In the genomic region with DNA sequence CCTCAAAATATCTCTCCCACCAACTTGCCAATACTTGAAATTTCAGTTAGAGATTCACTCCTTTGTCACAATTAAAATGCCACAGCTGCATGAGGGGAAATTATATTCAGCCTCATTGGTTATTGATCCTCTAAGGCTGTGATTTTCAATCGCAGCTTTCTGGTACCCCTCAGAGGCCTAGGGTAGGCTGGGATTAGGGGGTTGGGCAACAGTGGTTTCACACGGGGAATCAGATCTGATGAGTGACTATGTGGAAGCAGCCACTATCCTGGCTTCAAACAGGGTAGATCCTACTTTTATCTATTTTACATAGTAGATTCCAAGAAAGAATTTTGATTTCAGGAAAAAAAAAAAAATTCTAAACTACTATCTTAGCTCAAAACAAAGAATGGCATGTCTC, we compare ENCODE assay signal across 27 cellular contexts.
"Had no signal": no experiment of that assay in that cellular context is flagged by ENCODE, and none has a peak within 500 bp of the region (broad histone marks: within the 10 kb centered on the region; RNA-seq: fewer than 3 reads in every experiment).

No MANE protein-coding gene starts in this region.

- H3K4me1 ChIP-seq: parathyroid adenoma, psoas muscle, right lobe of liver, sigmoid colon, stomach, thyroid gland, tibial nerve, upper lobe of left lung, vagina had no signal

- H3K4me3 Mint-ChIP-seq: natural killer cell; nephron; stimulated activated effector memory CD8-positive, alpha-beta T cell treated with anti-CD3 and anti-CD28 coated beads, Interleukin-12 subunit alpha, Interleukin-12 subunit beta, amount 100 ng/mL, for 72 hours; stimulated activated naive B cell treated with anti-CD40 and anti-IgM and Interleukin-4, amounts not matched to agents 10 μg/mL and 1 μg/mL and 100 μg/mL, for 72 hours; stimulated activated naive CD8-positive, alpha-beta T cell treated with anti-CD3 and anti-CD28 coated beads, Interleukin-15, Interleukin-2, amounts not matched to agents 100 ng/mL and 50 ng/mL, for 24 hours had no signal

- DNase-seq: natural killer cell; occipital lobe; ovary; posterior cingulate gyrus; psoas muscle; right cardiac atrium; right lobe of liver; sigmoid colon; small intestine; stimulated activated CD4-positive, alpha-beta T cell treated with anti-CD3 and anti-CD28 coated beads, Interleukin-15, amount 100 ng/mL, for 24 hours; stimulated activated CD4-positive, alpha-beta T cell treated with anti-CD3 and anti-CD28 coated beads, Interleukin-2, amount 100 ng/mL, for 24 hours; stimulated activated CD4-positive, alpha-beta T cell treated with anti-CD3 and anti-CD28 coated beads, Interleukin-2, amount 100 ng/mL, for 48 hours; stimulated activated CD4-positive, alpha-beta T cell treated with anti-CD3 and anti-CD28 coated beads, Interleukin-4, amount 100 ng/mL, for 24 hours; stimulated activated naive B cell treated with anti-CD40 and anti-IgM and Interleukin-4, amounts not matched to agents 10 μg/mL and 1 μg/mL and 100 μg/mL, for 72 hours; stimulated activated naive CD4-positive, alpha-beta T cell treated with Interleukin-2 at 50 U/mL for 16 hours; stomach; thyroid gland; trophoblast cell; upper lobe of left lung had no signal

- H3K36me3 ChIP-seq: ovary, right lobe of liver, sigmoid colon, stomach, thoracic aorta, thyroid gland, tibial nerve, upper lobe of left lung, vagina had no signal

- H3K9me3 ChIP-seq: ovary, psoas muscle, right lobe of liver, sigmoid colon, stomach, thoracic aorta, thyroid gland, tibial nerve, upper lobe of left lung, vagina had no signal

- H3K9me3 Mint-ChIP-seq: nephron; stimulated activated naive CD8-positive, alpha-beta T cell treated with anti-CD3 and anti-CD28 coated beads, Interleukin-15, Interleukin-2, amounts not matched to agents 100 ng/mL and 50 ng/mL, for 24 hours had no signal

- ATAC-seq: natural killer cell; psoas muscle; right cardiac atrium; right lobe of liver; stimulated activated effector memory CD8-positive, alpha-beta T cell treated with anti-CD3 and anti-CD28 coated beads, Interleukin-12 subunit alpha, Interleukin-12 subunit beta, amount 100 ng/mL, for 72 hours; stimulated activated naive B cell treated with anti-CD40 and anti-IgM and Interleukin-4, amounts not matched to agents 10 μg/mL and 1 μg/mL and 100 μg/mL, for 72 hours had no signal

- H3K27me3 Mint-ChIP-seq: progenitor cell of endocrine pancreas had no signal

- H3K27ac ChIP-seq: ovary, parathyroid adenoma, psoas muscle, right lobe of liver, sigmoid colon, stomach, thoracic aorta, thyroid gland, tibial nerve, upper lobe of left lung, vagina had no signal

- H3K4me3 ChIP-seq: ovary, psoas muscle, right lobe of liver, sigmoid colon, stomach, thoracic aorta, thyroid gland, tibial nerve, upper lobe of left lung, vagina had no signal

- H3K79me2 ChIP-seq: parathyroid adenoma had no signal

- H3K27me3 ChIP-seq: ovary, right lobe of liver, sigmoid colon, stomach, thyroid gland, tibial nerve, upper lobe of left lung, vagina had no signal

- H2AFZ ChIP-seq: parathyroid adenoma had no signal

- H3K27ac Mint-ChIP-seq: natural killer cell; nephron; progenitor cell of endocrine pancreas; stimulated activated effector memory CD8-positive, alpha-beta T cell treated with anti-CD3 and anti-CD28 coated beads, Interleukin-12 subunit alpha, Interleukin-12 subunit beta, amount 100 ng/mL, for 72 hours; stimulated activated naive B cell treated with anti-CD40 and anti-IgM and Interleukin-4, amounts not matched to agents 10 μg/mL and 1 μg/mL and 100 μg/mL, for 72 hours; stimulated activated naive CD8-positive, alpha-beta T cell treated with anti-CD3 and anti-CD28 coated beads, Interleukin-15, Interleukin-2, amounts not matched to agents 100 ng/mL and 50 ng/mL, for 24 hours had no signal

- H3K36me3 Mint-ChIP-seq: natural killer cell; stimulated activated effector memory CD8-positive, alpha-beta T cell treated with anti-CD3 and anti-CD28 coated beads, Interleukin-12 subunit alpha, Interleukin-12 subunit beta, amount 100 ng/mL, for 72 hours; stimulated activated naive B cell treated with anti-CD40 and anti-IgM and Interleukin-4, amounts not matched to agents 10 μg/mL and 1 μg/mL and 100 μg/mL, for 72 hours had no signal

- H3K9ac ChIP-seq: parathyroid adenoma had no signal

- H3K4me1 Mint-ChIP-seq: natural killer cell; nephron; stimulated activated effector memory CD8-positive, alpha-beta T cell treated with anti-CD3 and anti-CD28 coated beads, Interleukin-12 subunit alpha, Interleukin-12 subunit beta, amount 100 ng/mL, for 72 hours; stimulated activated naive B cell treated with anti-CD40 and anti-IgM and Interleukin-4, amounts not matched to agents 10 μg/mL and 1 μg/mL and 100 μg/mL, for 72 hours had no signal
